In the genomic region with DNA sequence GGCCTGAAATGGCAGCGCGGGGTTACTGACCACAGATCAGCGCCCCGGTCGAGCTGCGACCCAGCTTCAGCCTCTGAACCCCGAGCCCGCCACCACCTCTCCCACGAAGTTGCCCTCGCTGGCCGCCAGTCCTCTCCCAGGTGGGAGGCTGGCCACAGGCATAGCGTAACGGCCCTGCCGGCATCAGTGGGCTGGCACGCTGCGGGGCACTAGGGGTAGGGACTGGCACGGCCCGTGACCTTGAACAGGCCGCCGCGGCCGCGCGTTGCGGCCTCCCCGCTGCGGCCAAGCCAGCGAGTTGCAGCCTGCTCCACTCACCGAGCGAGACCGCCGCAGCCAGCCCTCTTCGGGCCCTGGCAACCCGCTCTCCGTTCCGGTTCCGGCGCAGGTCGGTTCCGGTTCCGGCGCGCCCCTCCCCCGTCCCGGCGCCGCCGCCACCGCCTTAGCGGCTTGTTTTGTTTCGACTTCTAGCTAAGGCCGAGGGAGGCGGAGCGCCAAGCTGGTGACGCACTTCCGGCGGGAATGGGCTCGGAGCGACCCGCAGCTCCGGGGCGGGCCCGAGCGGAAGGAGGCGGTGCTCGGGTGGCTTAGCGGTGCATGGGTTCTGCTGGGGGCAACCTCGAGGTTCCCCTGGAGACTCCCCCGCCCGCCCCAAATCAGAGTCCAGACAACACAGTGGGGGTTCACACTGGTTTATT, we compare ENCODE assay signal across 8 cellular contexts. TPM values are rescaled to one million over a fixed set of nuclear protein-coding genes. Genes with fewer than 3 reads are reported as not detected.
DNase-seq lines count a peak whose midpoint lies in the region; ATAC-seq and TF ChIP-seq lines count a peak whose summit lies in the region.

A gene with protein sequence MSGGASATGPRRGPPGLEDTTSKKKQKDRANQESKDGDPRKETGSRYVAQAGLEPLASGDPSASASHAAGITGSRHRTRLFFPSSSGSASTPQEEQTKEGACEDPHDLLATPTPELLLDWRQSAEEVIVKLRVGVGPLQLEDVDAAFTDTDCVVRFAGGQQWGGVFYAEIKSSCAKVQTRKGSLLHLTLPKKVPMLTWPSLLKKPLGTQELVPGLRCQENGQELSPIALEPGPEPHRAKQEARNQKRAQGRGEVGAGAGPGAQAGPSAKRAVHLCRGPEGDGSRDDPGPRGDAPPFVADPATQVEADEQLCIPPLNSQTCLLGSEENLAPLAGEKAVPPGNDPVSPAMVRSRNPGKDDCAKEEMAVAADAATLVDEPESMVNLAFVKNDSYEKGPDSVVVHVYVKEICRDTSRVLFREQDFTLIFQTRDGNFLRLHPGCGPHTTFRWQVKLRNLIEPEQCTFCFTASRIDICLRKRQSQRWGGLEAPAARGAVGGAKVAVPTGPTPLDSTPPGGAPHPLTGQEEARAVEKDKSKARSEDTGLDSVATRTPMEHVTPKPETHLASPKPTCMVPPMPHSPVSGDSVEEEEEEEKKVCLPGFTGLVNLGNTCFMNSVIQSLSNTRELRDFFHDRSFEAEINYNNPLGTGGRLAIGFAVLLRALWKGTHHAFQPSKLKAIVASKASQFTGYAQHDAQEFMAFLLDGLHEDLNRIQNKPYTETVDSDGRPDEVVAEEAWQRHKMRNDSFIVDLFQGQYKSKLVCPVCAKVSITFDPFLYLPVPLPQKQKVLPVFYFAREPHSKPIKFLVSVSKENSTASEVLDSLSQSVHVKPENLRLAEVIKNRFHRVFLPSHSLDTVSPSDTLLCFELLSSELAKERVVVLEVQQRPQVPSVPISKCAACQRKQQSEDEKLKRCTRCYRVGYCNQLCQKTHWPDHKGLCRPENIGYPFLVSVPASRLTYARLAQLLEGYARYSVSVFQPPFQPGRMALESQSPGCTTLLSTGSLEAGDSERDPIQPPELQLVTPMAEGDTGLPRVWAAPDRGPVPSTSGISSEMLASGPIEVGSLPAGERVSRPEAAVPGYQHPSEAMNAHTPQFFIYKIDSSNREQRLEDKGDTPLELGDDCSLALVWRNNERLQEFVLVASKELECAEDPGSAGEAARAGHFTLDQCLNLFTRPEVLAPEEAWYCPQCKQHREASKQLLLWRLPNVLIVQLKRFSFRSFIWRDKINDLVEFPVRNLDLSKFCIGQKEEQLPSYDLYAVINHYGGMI (N-terminal part only) (minus strand): TSS at position 386 of the 698 bp plus-strand sequence. CDS start 1,678 bp downstream, outside the sequence.

- ATAC-seq in GM18907 (IDR thresholded peaks at IDR 0.05; ENCODE audit: unreplicated experiment) (peak; percentile 82), HG03196 (IDR thresholded peaks at IDR 0.05; ENCODE audit: unreplicated experiment) (peak; percentile 62), left colon (peak; percentile 96)

- TF ChIP-seq CTCF in AG09319 (IDR thresholded peaks at IDR 0.05; ENCODE audit: low read depth, low read length): no peak

- DNase-seq in AG09319 (ENCODE audit: extremely low read depth, low read depth): peak; percentile 79
- DNase-seq in NCI-H524 treated with DMSO at 0.1 percent for 48 hours (lab: John Stamatoyannopoulos, UW): peak; percentile 43
- peak; percentile 89 to 91 for DNase-seq in activated CD4-positive, alpha-beta T cell treated with anti-CD3 and anti-CD28 coated beads for 4 hours
- DNase-seq in left colon: peak; percentile 97 to 98
- peak; percentile 94 for DNase-seq in stimulated activated CD4-positive, alpha-beta T cell treated with anti-CD3 and anti-CD28 coated beads, Interleukin-1b, Interleukin-23, amount 100 ng/mL, for 48 hours

- intact Hi-C loops in left colon (cut with DNase I, micrococcal nuclease): no loop called here

- H3K27ac ChIP-seq in cingulate gyrus (ENCODE audit: low read depth, low read length): peak within 1 kb of the TSS; percentile 95

RNA-seq across cellular contexts. Expression of the gene that starts here (rescaled TPM):
- 10 to 100 TPM; 66.9 to 67.7 TPM for total RNA-seq in left colon

Comparison
In these comparisons a context has a peak if more than half of its experiments do, and no peak if none do; other contexts are left out.
1. Peak in every context shown above with its lines: DNase-seq, ATAC-seq and H3K27ac ChIP-seq.
2. DNase-seq: peak in every context shown above with its lines; median percentile 98 in left colon; 94 in stimulated activated CD4-positive, alpha-beta T cell treated with anti-CD3 and anti-CD28 coated beads, Interleukin-1b, Interleukin-23, amount 100 ng/mL, for 48 hours; 90 in activated CD4-positive, alpha-beta T cell treated with anti-CD3 and anti-CD28 coated beads for 4 hours; 79 in AG09319; 43 in NCI-H524 treated with DMSO at 0.1 percent for 48 hours.